12 cellular contexts compared by ENCODE assay signal in the genomic region with DNA sequence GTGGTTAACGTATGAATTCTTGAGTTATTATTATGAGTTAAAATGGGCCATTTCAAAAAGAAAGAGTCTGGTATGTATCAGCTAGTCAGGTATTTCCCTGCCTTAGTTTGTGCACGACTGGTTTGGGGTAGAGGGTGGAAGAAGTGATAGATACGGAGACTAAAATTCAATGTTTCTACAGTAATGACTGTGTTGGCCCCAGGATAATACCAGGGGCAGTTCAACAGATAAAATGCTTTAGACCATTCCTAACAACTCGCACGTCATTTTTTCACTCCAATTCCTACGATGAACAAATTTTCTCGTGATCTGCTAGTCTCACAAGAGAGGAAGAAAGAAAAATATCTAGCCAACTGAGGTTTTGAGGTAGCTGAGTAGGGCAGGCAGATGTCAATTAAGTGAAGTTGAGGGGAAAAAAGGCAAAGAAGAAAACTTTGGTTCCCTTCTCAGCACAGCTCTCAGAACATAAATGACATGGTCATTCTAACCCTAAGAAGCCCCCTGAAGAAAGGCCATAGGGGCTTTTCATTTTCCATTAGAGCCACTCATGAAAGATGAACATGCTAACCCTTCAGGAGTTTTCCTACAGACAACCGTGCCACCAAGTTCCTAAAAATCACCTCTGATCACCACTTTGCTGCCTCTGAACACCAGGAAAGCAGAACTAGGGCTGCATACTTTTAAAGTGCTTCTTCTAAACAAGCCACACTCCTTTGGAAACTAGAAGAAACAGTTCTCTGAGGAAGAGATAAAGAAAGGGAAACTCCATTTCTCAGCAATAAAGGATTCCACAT. TPM values are rescaled to one million over a fixed set of nuclear protein-coding genes. Genes with fewer than 3 reads are reported as not detected.
DNase-seq lines count a peak whose midpoint lies in the region; ATAC-seq, FAIRE-seq and TF ChIP-seq lines count a peak whose summit lies in the region.
"Had no signal": no experiment of that assay in that cellular context is flagged by ENCODE, and none has a peak within 500 bp of the region (broad histone marks: within the 10 kb centered on the region; RNA-seq: fewer than 3 reads in every experiment).

No MANE protein-coding gene starts in this region.

- H3K4me3 ChIP-seq in pancreas = no peak overlapping the region
- H3K4me3 ChIP-seq: ascending aorta had no signal

- ATAC-seq in GM18861 (IDR thresholded peaks at IDR 0.05; ENCODE audit: unreplicated experiment) = peak; percentile 28
- ATAC-seq in HG03045 (IDR thresholded peaks at IDR 0.05; ENCODE audit: unreplicated experiment) = peak; percentile 39
- no peak for ATAC-seq in pancreas
- ATAC-seq in GM19455 (IDR thresholded peaks at IDR 0.05; ENCODE audit: unreplicated experiment) = no peak
- ATAC-seq: PC-3 had no signal

- intact Hi-C loops in pancreas (cut with DNase I) = no loop called here

- H3K27me3 ChIP-seq in pancreas = no peaks in the 10 kb centered on the region
- H3K27me3 ChIP-seq: ascending aorta had no signal

- H3K27ac ChIP-seq in pancreas = no peak overlapping the region
- H3K27ac ChIP-seq: ascending aorta had no signal

- FAIRE-seq in pancreas (lab: Jason Lieb, UNC) = no peak
- FAIRE-seq: islet of Langerhans had no signal

- DNase-seq in CD1c-positive myeloid dendritic cell (ENCODE audit: extremely low spot score) (peak; percentile 73), SKM-1 (lab: John Stamatoyannopoulos, UW; ENCODE audit: unreplicated experiment) (peak; percentile 53), pancreas (no peak), D341Med (ENCODE audit: low spot score) (no peak), DMS 273 treated with DMSO at 0.1 percent for 48 hours (lab: John Stamatoyannopoulos, UW) (no peak)
- DNase-seq: PC-3, substantia nigra had no signal

- H3K9me3 ChIP-seq in pancreas = no peaks in the 10 kb centered on the region
- H3K9me3 ChIP-seq: ascending aorta had no signal

- WGBS in pancreas, 2 donors = 71 to 78% methylated on average over 8 of the region's 8 CpGs

- H3K4me1 ChIP-seq in pancreas = no peaks in the 10 kb centered on the region
- H3K4me1 ChIP-seq: ascending aorta had no signal

- TF ChIP-seq CTCF in pancreas (IDR thresholded peaks at IDR 0.05) = no peak

- H3K36me3 ChIP-seq in pancreas = no peaks in the 10 kb centered on the region
- H3K36me3 ChIP-seq: ascending aorta had no signal

RNA-seq across cellular contexts. Expression of gene MCOLN2, which starts 5.6 kb away (rescaled TPM):
- total RNA-seq in pancreas = 1 to 10 TPM in 3 of 6 donors, under 1 TPM in 3; 0.47 to 1.7 (median 1.1) TPM
- under 1 TPM; 0.59 to 0.95 TPM for polyA plus RNA-seq in pancreas
- total RNA-seq: ascending aorta had no signal

RNA-seq across cellular contexts. Expression of gene MCOLN3, which starts 57.0 kb away (rescaled TPM):
- total RNA-seq in pancreas = 1 to 10 TPM; 3.2 to 8.1 (median 5.2) TPM
- polyA plus RNA-seq in pancreas = 10 to 100 TPM in 1 of 2 donors, 1 to 10 TPM in 1; 9.5 to 11.2 TPM

Comparison
In these comparisons a context has a peak if more than half of its experiments do, and no peak if none do; other contexts are left out.
1. DNase-seq: peak in CD1c-positive myeloid dendritic cell (single experiment) and SKM-1 (single experiment); none in pancreas (0 of 6), D341Med (single experiment) and DMS 273 treated with DMSO at 0.1 percent for 48 hours (single experiment).
2. ATAC-seq: peak in GM18861 (single experiment) and HG03045 (single experiment); none in pancreas (0 of 4) and GM19455 (single experiment).